ENCODE assay signal across 8 cellular contexts in the genomic region with DNA sequence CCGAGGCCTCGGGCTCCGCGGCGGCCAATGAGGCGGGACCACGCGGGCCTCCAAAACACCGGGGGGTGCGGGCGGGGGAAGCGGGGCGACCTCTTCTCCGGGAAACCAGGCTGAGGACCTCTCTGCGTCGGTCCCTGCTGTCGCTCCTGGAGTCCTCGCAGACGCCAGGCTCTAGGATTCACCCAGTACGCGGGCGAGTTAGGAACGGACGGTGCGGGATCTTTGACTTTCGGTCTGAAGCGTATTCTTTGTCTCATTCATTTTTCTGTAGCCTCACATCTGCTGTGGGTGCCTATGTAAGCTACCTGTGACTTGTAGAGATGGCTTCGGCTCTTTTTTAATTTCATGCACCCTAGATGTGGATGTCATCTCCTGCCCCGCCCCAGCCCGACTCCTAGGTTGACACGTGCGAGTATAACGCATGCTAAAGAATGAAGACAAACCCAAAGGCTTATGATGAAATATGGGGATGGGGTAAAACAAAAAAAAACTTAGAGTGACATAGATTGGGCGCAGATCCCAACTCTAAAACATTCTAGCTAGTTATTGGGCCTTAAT. TPM values are rescaled to one million over a fixed set of nuclear protein-coding genes. Genes with fewer than 3 reads are reported as not detected.
DNase-seq lines count a peak whose midpoint lies in the region; ATAC-seq, FAIRE-seq and TF ChIP-seq lines count a peak whose summit lies in the region.

No MANE protein-coding gene starts in this region.

- H3K9me3 ChIP-seq in HCT116 (ENCODE audit: control insufficient read depth in 1 of 2, insufficient read depth in 1 of 2, low read depth in 1 of 2, low read length in 2 of 2) (no peaks in the 10 kb centered on the region), OCI-LY7 (ENCODE audit: low read length) (no peaks in the 10 kb centered on the region; the same call in 1 of the 2 replicates), breast epithelium (no peaks in the 10 kb centered on the region), muscle layer of duodenum (ENCODE audit: control insufficient read depth in 1 of 2, low read length in 2 of 2) (no peaks in the 10 kb centered on the region)

- H3K9me2 ChIP-seq in HCT116 (ENCODE audit: insufficient read depth) (no peaks in the 10 kb centered on the region), OCI-LY7 (ENCODE audit: insufficient read depth, low read length) (no peaks in the 10 kb centered on the region)

- no peak for TF ChIP-seq RAD21 in HCT116 (IDR thresholded peaks at IDR 0.05; ENCODE audit: low read depth)

- H3K27ac ChIP-seq in HCT116 (ENCODE audit: low read depth, low read length): no peak overlapping the region
- peak overlapping the region; percentile 95 for H3K27ac ChIP-seq in OCI-LY7 (ENCODE audit: low read depth, low read length, poor library complexity, severe bottlenecking)
- H3K27ac ChIP-seq in breast epithelium: peak overlapping the region; percentile 85 to 88
- H3K27ac ChIP-seq in muscle layer of duodenum (ENCODE audit: low read length): no peak overlapping the region

- H2AFZ ChIP-seq in HCT116 (ENCODE audit: low read depth, low read length, poor library complexity, severe bottlenecking) (peak overlapping the region; percentile 87), OCI-LY7 (ENCODE audit: low read length) (peak overlapping the region; percentile 73)

- intact Hi-C loops in HCT116 (cut with micrococcal nuclease) (loop anchor here (5.0 to 10.0 kb wide), 2 partner anchors 137 to 175 kb away; partner anchors contain the start of gene GPR137B), OCI-LY7 (cut with micrococcal nuclease; ENCODE audit: unreplicated experiment) (loop anchor here (1.0 to 10.0 kb wide), 5 partner anchors 124 to 955 kb away; partner anchors contain the start of genes ARID4B, GGPS1, LYST and MTR), breast epithelium (cut with DNase I; ENCODE audit: low total_unique reads) (no loop called here)

- H4K20me1 ChIP-seq in HCT116 (ENCODE audit: insufficient read depth): no peaks in the 10 kb centered on the region
- no peaks in the 10 kb centered on the region for H4K20me1 ChIP-seq in OCI-LY7 (ENCODE audit: insufficient read depth, low read length)

- H3K4me2 ChIP-seq in HCT116 (ENCODE audit: low read length) (peak overlapping the region; percentile 88), OCI-LY7 (ENCODE audit: low read length) (peak overlapping the region; percentile 89)

- RAD21 ChIA-PET in HCT116 (lab: Charles Lee; ENCODE audit: low non-redundant PET in 1 of 2, low total read pairs in 2 of 2, uncharacterized antibody in 2 of 2, unreplicated experiment in 2 of 2): no interaction called here

- TF ChIP-seq POLR2A in GM12892 (IDR thresholded peaks at IDR 0.05; ENCODE audit: low read depth, low read length) (no peak), HCT116 (IDR thresholded peaks at IDR 0.05; ENCODE audit: borderline replicate concordance, extremely low read depth, insufficient read depth, insufficient read length) (peak; percentile 28), breast epithelium (IDR thresholded peaks at IDR 0.05) (no peak)

- CTCF ChIA-PET in HCT116 (lab: Charles Lee): no interaction called here
- CTCF ChIA-PET in OCI-LY7 (lab: Charles Lee; ENCODE audit: unreplicated experiment): no interaction called here

- no peaks in the 10 kb centered on the region for H3K36me3 ChIP-seq in HCT116 (ENCODE audit: control insufficient read depth in 1 of 2, insufficient read depth in 2 of 2, low read length in 2 of 2)
- peaks cover 3% of the 10 kb centered on the region; the same call in 1 of the 2 replicates for H3K36me3 ChIP-seq in OCI-LY7 (ENCODE audit: insufficient read depth, low read length)
- no peaks in the 10 kb centered on the region for H3K36me3 ChIP-seq in breast epithelium
- no peaks in the 10 kb centered on the region for H3K36me3 ChIP-seq in muscle layer of duodenum (ENCODE audit: control insufficient read depth in 1 of 2, insufficient read depth in 2 of 2, low read length in 2 of 2)

- H3K9ac ChIP-seq in HCT116 (ENCODE audit: low read length): peak overlapping the region; percentile 54

- ATAC-seq in HCT116: peak; percentile 10; the same call in 1 of the 2 replicates

- H3K27me3 ChIP-seq in HCT116 (ENCODE audit: insufficient read depth, low read length) (no peaks in the 10 kb centered on the region), breast epithelium (no peaks in the 10 kb centered on the region), muscle layer of duodenum (ENCODE audit: low read depth, low read length) (no peaks in the 10 kb centered on the region)

- FAIRE-seq in GM12892 (lab: Jason Lieb, UNC): peak; percentile 67

- H3K4me1 ChIP-seq in HCT116 (ENCODE audit: control insufficient read depth in 1 of 2, insufficient read depth in 2 of 2, low read length in 2 of 2): peaks cover 3 to 15% of the 10 kb centered on the region in 2 experiments; a peak in 2 of 4 replicates
- peaks cover 57% of the 10 kb centered on the region for H3K4me1 ChIP-seq in OCI-LY7 (ENCODE audit: insufficient read depth, low read length, poor library complexity, severe bottlenecking)
- H3K4me1 ChIP-seq in breast epithelium: no peaks in the 10 kb centered on the region
- H3K4me1 ChIP-seq in muscle layer of duodenum (ENCODE audit: control insufficient read depth in 1 of 2, insufficient read depth in 2 of 2, low read length in 2 of 2): peaks cover 6 to 8% of the 10 kb centered on the region in 2 donors

- BruUV-seq in HCT116 (replicated peaks; lab: Mats Ljungman, UMichigan) (TSS peak; percentile 92), OCI-LY7 (replicated peaks; lab: Mats Ljungman, UMichigan) (TSS peak; percentile 95)

- DNase-seq in GM12892 (ENCODE audit: insufficient read length) (no peak), HCT116 (ENCODE audit: low read depth, low spot score) (no peak), OCI-LY7 (ENCODE audit: low spot score) (peak; percentile 66), breast epithelium (ENCODE audit: low spot score in 2 of 2) (peak in 1 of 2 donors; percentile 21), UCSD-AML1 (lab: John Stamatoyannopoulos, UW; ENCODE audit: unreplicated experiment) (no peak), DMS79 (lab: John Stamatoyannopoulos, UW) (no peak), cerebellar nuclear complex (lab: John Stamatoyannopoulos, UW) (no peak)

- H3K79me2 ChIP-seq in HCT116 (ENCODE audit: insufficient read depth, low read length): no peaks in the 10 kb centered on the region
- H3K79me2 ChIP-seq in OCI-LY7 (ENCODE audit: insufficient read depth, low read depth, low read length): peaks cover 10% of the 10 kb centered on the region; the same call in 1 of the 2 replicates

- TF ChIP-seq CTCF in HCT116 (IDR thresholded peaks at IDR 0.05 in 2 of 3, conservative IDR thresholded peaks at IDR 0.05 in 1 of 3; ENCODE audit: borderline replicate concordance in 1 of 3, insufficient read depth in 1 of 3, low read depth in 2 of 3, low read length in 2 of 3): no peak
- no peak for TF ChIP-seq CTCF in OCI-LY7 (conservative IDR thresholded peaks at IDR 0.05; ENCODE audit: low read length)
- TF ChIP-seq CTCF in breast epithelium (IDR thresholded peaks at IDR 0.05): no peak

- peak overlapping the region; percentile 71 to 76 for H3K4me3 ChIP-seq in HCT116 (replicated peaks in 1 of 2; ENCODE audit: low read depth in 1 of 2, low read length in 2 of 2)
- H3K4me3 ChIP-seq in OCI-LY7 (ENCODE audit: low read depth, low read length, poor library complexity, severe bottlenecking): peak overlapping the region; percentile 85
- peak overlapping the region; percentile 76 to 97 (median 91) for H3K4me3 ChIP-seq in breast epithelium
- peak overlapping the region; percentile 64 to 93 for H3K4me3 ChIP-seq in muscle layer of duodenum (ENCODE audit: low read depth in 1 of 2, low read length in 2 of 2)

- POLR2A ChIA-PET in HCT116 (lab: Charles Lee): interaction anchor here (0.6 kb wide), 1 partner anchor 11 kb away, joined by 3 read pairs; no protein-coding TSS in a partner anchor
- POLR2A ChIA-PET in OCI-LY7 (lab: Charles Lee): interaction anchor here (0.6 to 1.3 kb wide), 4 partner anchors 9 to 131 kb away, joined by 3 to 4 read pairs (median 3); no protein-coding TSS in a partner anchor

TF ChIP-seq in HCT116, 20 proteins besides CTCF, POLR2A, EP300 and RAD21:
- TF ChIP-seq YY1 (IDR thresholded peaks at IDR 0.05; ENCODE audit: extremely low read depth, insufficient replicate concordance, low read depth, low read length): no peak
- 0 out of 2 replicates have a peak, but pooled peaks have one; percentile 11 for TF ChIP-seq CEBPB (IDR thresholded peaks at IDR 0.05; ENCODE audit: low read depth)

RNA-seq across cellular contexts. Expression of gene ERO1B, which starts 0.5 kb away (rescaled TPM):
- polyA plus RNA-seq in GM12892 (2012; ENCODE audit: missing spikeins): 18.3 TPM
- total RNA-seq in HCT116 (2021; ENCODE audit: unreplicated experiment): 5.4 TPM
- polyA plus RNA-seq in HCT116 (2012): 1.2 and 1.4 TPM in 2 replicates
- 7.0 and 7.6 TPM in 2 replicates for total RNA-seq in OCI-LY7 (2014; rRNA removed; shearing (Covaris generic))
- total RNA-seq in OCI-LY7 (2022): 11.0 and 14.2 TPM in 2 replicates
- total RNA-seq in breast epithelium: 10 to 100 TPM in 2 of 3 donors, 1 to 10 TPM in 1; 9.0 to 23.1 (median 17.0) TPM

Comparison
In these comparisons a context has a peak if more than half of its experiments do, and no peak if none do; other contexts are left out.
1. H3K27ac ChIP-seq: peak in OCI-LY7 (single experiment) and breast epithelium (2 of 2); none in HCT116 (single experiment) and muscle layer of duodenum (single experiment).
2. Peak in every context shown above with its lines, with median percentiles within 50 percentile points of each other: H3K4me3 ChIP-seq.